Comparison of ENCODE assay signal across 28 cellular contexts in genomic region chr7:24049296-24049695, GRCh38.
"Had no signal": no experiment of that assay in that cellular context is flagged by ENCODE, and none has a peak within 500 bp of the region (broad histone marks: within the 10 kb centered on the region; RNA-seq: fewer than 3 reads in every experiment).

No MANE protein-coding gene starts in this region.

- H3K36me3 ChIP-seq: brain microvascular endothelial cell, cardiac muscle cell, colonic mucosa had no signal

- H3K27ac ChIP-seq: brain microvascular endothelial cell, cardiac muscle cell, colonic mucosa, epithelial cell of prostate had no signal

- H3K4me3 ChIP-seq: cardiac muscle cell, colonic mucosa had no signal

- H3K9me3 ChIP-seq: colonic mucosa had no signal

- DNase-seq: activated CD4-positive, alpha-beta memory T cell treated with anti-CD3 and anti-CD28 coated beads for 36 hours; activated CD4-positive, alpha-beta T cell treated with anti-CD3 and anti-CD28 coated beads for 36 hours; activated CD4-positive, alpha-beta T cell treated with anti-CD3 and anti-CD28 coated beads, Interleukin-2, amount 10 ng/mL, durations not matched to agents 24 days and 14 days; activated CD4-positive, CD25-positive, alpha-beta regulatory T cell; activated CD4-positive, CD25-positive, alpha-beta regulatory T cell treated with anti-CD3 and anti-CD28 coated beads, Interleukin-2, amount 50 U/mL, for 72 hours; activated CD8-positive, alpha-beta memory T cell treated with anti-CD3 and anti-CD28 coated beads, Interleukin-2, amount 50 U/mL, for 48 hours; activated CD8-positive, alpha-beta T cell treated with anti-CD3 and anti-CD28 coated beads, Interleukin-2, amount 10 ng/mL, durations not matched to agents 7 days and 5 days; activated gamma-delta T cell; activated naive CD4-positive, alpha-beta T cell; activated naive CD4-positive, alpha-beta T cell treated with anti-CD3 and anti-CD28 coated beads, Interleukin-2, amount 10 ng/mL, durations not matched to agents 7 days and 5 days; activated naive CD8-positive, alpha-beta T cell treated with anti-CD3 and anti-CD28 coated beads, Interleukin-2, amount 10 ng/mL, durations not matched to agents 7 days and 5 days; activated T-cell treated with anti-CD3 and anti-CD28 coated beads for 4 hours; activated T-cell treated with anti-CD3 and anti-CD28 coated beads, Interleukin-2, amount 50 U/mL, for 24 hours; activated T-cell treated with anti-CD3 and anti-CD28 coated beads, Interleukin-2, amount 50 U/mL, for 72 hours; amniotic stem cell; anterior cingulate cortex; brain microvascular endothelial cell; central memory CD4-positive, alpha-beta T cell; cerebellar nuclear complex; colonic mucosa; effector CD8-positive, alpha-beta T cell; foreskin fibroblast; head of caudate nucleus; T-helper 1 cell; T-helper 17 cell; T1000 had no signal

- H3K27me3 ChIP-seq: brain microvascular endothelial cell, cardiac muscle cell, colonic mucosa had no signal

- H3K4me1 ChIP-seq: colonic mucosa had no signal
